Comparison of ENCODE assay signal across 8 cellular contexts in the genomic region with DNA sequence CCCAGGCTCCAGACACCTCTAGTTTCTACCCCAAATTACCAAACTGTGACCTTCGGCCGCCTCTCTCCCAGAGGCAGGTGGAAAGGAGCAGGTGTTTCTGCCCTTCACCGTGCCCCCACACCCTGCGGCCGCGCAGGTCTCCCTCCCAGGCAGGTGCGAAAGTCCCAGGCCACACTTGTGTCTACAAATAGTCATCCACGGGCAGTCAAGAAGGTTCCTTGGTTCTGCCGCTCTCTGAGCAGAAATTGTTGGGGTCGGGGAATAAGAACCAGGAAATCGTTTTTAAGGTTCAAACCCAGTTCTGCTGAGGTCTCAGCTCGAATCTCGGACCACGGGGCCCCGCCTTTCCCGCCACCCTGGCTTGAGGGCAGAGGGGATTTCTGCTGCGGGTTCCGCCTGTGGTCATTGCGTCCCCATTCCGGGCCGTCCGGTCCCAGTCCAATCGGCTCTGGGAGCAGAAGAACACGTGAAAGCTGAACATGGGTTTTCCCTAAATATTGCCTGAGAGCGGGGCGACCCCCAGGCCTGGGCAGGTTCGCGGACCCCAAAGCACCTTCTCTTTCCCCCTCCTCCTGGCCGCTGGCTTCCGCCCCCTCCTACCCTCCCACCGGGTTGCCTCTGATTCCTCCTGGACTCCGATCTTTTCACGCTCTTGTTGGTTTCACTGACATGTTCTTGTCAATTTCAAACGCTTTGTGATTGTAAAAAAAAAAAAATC. TPM values are rescaled to one million over a fixed set of nuclear protein-coding genes. Genes with fewer than 3 reads are reported as not detected.
DNase-seq lines count a peak whose midpoint lies in the region; ATAC-seq and TF ChIP-seq lines count a peak whose summit lies in the region.

No MANE protein-coding gene starts in this region.

- POLR2A ChIA-PET in WTC11 (lab: Charles Lee), result interaction anchor here (1.2 to 3.0 kb wide), 8 partner anchors 10 to 572 kb away, joined by 4 to 52 read pairs (median 6); a partner anchor contains a TSS

- H2AFZ ChIP-seq in H9 (ENCODE audit: low read length), result no peak overlapping the region
- H2AFZ ChIP-seq in neural cell (ENCODE audit: low read depth, low read length), result peak overlapping the region; percentile 45

- intact Hi-C loops in esophagus squamous epithelium (cut with DNase I), result loop anchor here (5.0 to 10.0 kb wide), 2 partner anchors 45 to 133 kb away; no protein-coding TSS in a partner anchor

- WGBS in H9 (ENCODE audit: extremely low coverage, insufficient read length, low lambda C conversion rate), result no CpG with 5 or more reads among the region's 34 CpGs
- 1 to 2% methylated on average over 10 to 28 of the region's 34 CpGs for WGBS in esophagus squamous epithelium, 2 donors

- H4K20me1 ChIP-seq in H9 (ENCODE audit: control insufficient read depth, insufficient read depth, insufficient read length) (no peaks in the 10 kb centered on the region), neural cell (ENCODE audit: insufficient read depth) (no peaks in the 10 kb centered on the region)

- H3K9me2 ChIP-seq in neural cell (ENCODE audit: insufficient read depth, low read length), result no peaks in the 10 kb centered on the region

- peak overlapping the region; percentile 87 for H3K14ac ChIP-seq in H9 (ENCODE audit: insufficient read depth, low read length)

- no peak for TF ChIP-seq EP300 in neural cell (conservative IDR thresholded peaks at IDR 0.05; ENCODE audit: poor library complexity, severe bottlenecking)

- H3K4me3 Mint-ChIP-seq in H9 (peak overlapping the region; percentile 78 to 84), WTC11 (peak overlapping the region; percentile 89)

- H3K36me3 Mint-ChIP-seq in H9 (ENCODE audit: insufficient read depth in 1 of 3, low read depth in 3 of 3) (peaks cover 0 to 8% (median 4%) of the 10 kb centered on the region in 3 experiments; a peak in 3 of 7 replicates), WTC11 (no peaks in the 10 kb centered on the region)

- no peak overlapping the region for H3T11ph ChIP-seq in H9 (ENCODE audit: low read length)

- no peak overlapping the region for H3K4ac ChIP-seq in H9 (ENCODE audit: low read depth, low read length)

- H3K4me1 ChIP-seq in H9 (ENCODE audit: insufficient read depth, low read length) (peaks cover 17% of the 10 kb centered on the region), esophagus squamous epithelium (peaks cover 17 to 62% (median 29%) of the 10 kb centered on the region in 3 donors)

- H3K23me2 ChIP-seq in H9 (ENCODE audit: insufficient read length, low read depth, low read length, poor library complexity, severe bottlenecking), result peaks cover 24% of the 10 kb centered on the region

- CTCF ChIA-PET in WTC11 (lab: Charles Lee), result interaction anchor here (0.7 to 2.3 kb wide), 7 partner anchors 50 to 352 kb away, joined by 3 to 21 read pairs (median 4); no protein-coding TSS in a partner anchor

- H3K27ac Mint-ChIP-seq in H9, result peak overlapping the region in 1 of 3 experiments; percentile 0; a peak in 3 of 7 replicates
- H3K27ac Mint-ChIP-seq in WTC11, result peak overlapping the region; percentile 38; the same call in 1 of the 2 replicates

- no peak overlapping the region for H4K91ac ChIP-seq in H9 (ENCODE audit: insufficient read length, low read depth, low read length)

- H3K79me2 ChIP-seq in H9 (ENCODE audit: insufficient read depth, low read length), result peaks cover 11% of the 10 kb centered on the region; the same call in 1 of the 2 replicates
- no peaks in the 10 kb centered on the region for H3K79me2 ChIP-seq in neural cell (replicated peaks; ENCODE audit: insufficient read depth, low read length)

- H3K18ac ChIP-seq in H9 (ENCODE audit: insufficient read length, low read depth, low read length), result peak overlapping the region; percentile 92

- no peak overlapping the region for H2AK5ac ChIP-seq in H9 (ENCODE audit: insufficient read length, low read length)

- H3K9ac ChIP-seq in H9 (ENCODE audit: extremely low read depth, insufficient read length, low read length) (peak overlapping the region; percentile 54), neural cell (ENCODE audit: low read length) (peak overlapping the region; percentile 80)

- H2BK15ac ChIP-seq in H9 (ENCODE audit: low read depth, low read length), result no peak overlapping the region

- DNase-seq in CD1c-positive myeloid dendritic cell (ENCODE audit: extremely low spot score) (peak; percentile 74), H9 (no peak), WTC11 (ENCODE audit: low spot score) (no peak), esophagus squamous epithelium (lab: John Stamatoyannopoulos, UW) (no peak), putamen (ENCODE audit: low spot score) (no peak)

- H2BK5ac ChIP-seq in H9 (ENCODE audit: insufficient read length, low read length), result no peak overlapping the region

- H3K36me3 ChIP-seq in esophagus squamous epithelium (no peaks in the 10 kb centered on the region), neural cell (ENCODE audit: insufficient read depth, low read length) (no peaks in the 10 kb centered on the region)

- peaks cover 34% of the 10 kb centered on the region for H3K27me3 ChIP-seq in H9 (ENCODE audit: insufficient read depth, low read length)
- H3K27me3 ChIP-seq in esophagus squamous epithelium, result peaks cover 0 to 74% (median 0%) of the 10 kb centered on the region in 4 donors
- H3K27me3 ChIP-seq in neural cell (ENCODE audit: insufficient read depth, low read depth, low read length), result peaks cover 78% of the 10 kb centered on the region

- H2BK120ac ChIP-seq in H9 (ENCODE audit: low read depth, low read length, poor library complexity, severe bottlenecking), result no peak overlapping the region

- H2BK20ac ChIP-seq in H9 (ENCODE audit: low read depth, low read length, poor library complexity, severe bottlenecking), result no peak overlapping the region

- H3K4me2 ChIP-seq in H9 (ENCODE audit: insufficient read depth, insufficient read length, low read length) (peak overlapping the region; percentile 93), neural cell (ENCODE audit: low read length) (peak overlapping the region; percentile 76)

- no peak overlapping the region for H3K23ac ChIP-seq in H9 (ENCODE audit: insufficient read length, low read depth, low read length)

- no peak overlapping the region for H4K5ac ChIP-seq in H9 (ENCODE audit: insufficient read length, low read depth, low read length)

- no peak overlapping the region for H3K56ac ChIP-seq in H9 (ENCODE audit: insufficient read length, low read depth, low read length)

- no peak for TF ChIP-seq POLR2A in esophagus squamous epithelium (IDR thresholded peaks at IDR 0.05)

- H3K4me1 Mint-ChIP-seq in H9 (peaks cover 54 to 57% of the 10 kb centered on the region in 2 experiments), WTC11 (peaks cover 52% of the 10 kb centered on the region)

- no peak for TF ChIP-seq RAD21 in neural cell (conservative IDR thresholded peaks at IDR 0.05)

- H3K79me1 ChIP-seq in H9 (ENCODE audit: insufficient read depth, low read depth, low read length, poor library complexity, severe bottlenecking), result no peaks in the 10 kb centered on the region

- ATAC-seq in WTC11 (no peak), HG03439 (IDR thresholded peaks at IDR 0.05; ENCODE audit: unreplicated experiment) (no peak), GM18517 (IDR thresholded peaks at IDR 0.05; ENCODE audit: unreplicated experiment) (no peak)

- peaks cover 74% of the 10 kb centered on the region for H3K27me3 Mint-ChIP-seq in H9 (ENCODE audit: low read depth)
- peaks cover 74% of the 10 kb centered on the region for H3K27me3 Mint-ChIP-seq in WTC11 (ENCODE audit: low read depth)

- H4K8ac ChIP-seq in H9 (replicated peaks; ENCODE audit: insufficient read length, low read depth, low read length), result no peak overlapping the region

- no peak overlapping the region for H2BK12ac ChIP-seq in H9 (ENCODE audit: insufficient read length, low read depth, low read length)

- H3K9me3 Mint-ChIP-seq in H9 (no peaks in the 10 kb centered on the region; a peak in 1 of 5 replicates), WTC11 (no peaks in the 10 kb centered on the region)

- H3K27ac ChIP-seq in H9 (ENCODE audit: insufficient read length, low read depth, low read length) (no peak overlapping the region), esophagus squamous epithelium (peak overlapping the region; percentile 89 to 99 (median 98)), neural cell (ENCODE audit: low read length) (peak overlapping the region; percentile 63)

- H3F3A ChIP-seq in neural cell (ENCODE audit: insufficient read depth, low read length, poor library complexity, severe bottlenecking), result peaks cover 4% of the 10 kb centered on the region

- TF ChIP-seq CTCF in H9 (conservative IDR thresholded peaks at IDR 0.05) (no peak), WTC11 (IDR thresholded peaks at IDR 0.05) (no peak), esophagus squamous epithelium (IDR thresholded peaks at IDR 0.05) (no peak), neural cell (IDR thresholded peaks at IDR 0.05; ENCODE audit: poor library complexity, severe bottlenecking) (no peak)

- H3K9me3 ChIP-seq in H9 (ENCODE audit: control insufficient read depth, low read depth, low read length), result no peaks in the 10 kb centered on the region
- H3K9me3 ChIP-seq in esophagus squamous epithelium, result no peaks in the 10 kb centered on the region
- H3K9me3 ChIP-seq in neural cell (ENCODE audit: low read length), result no peaks in the 10 kb centered on the region

- H3K4me3 ChIP-seq in esophagus squamous epithelium, result peak overlapping the region; percentile 51 to 82 (median 71)
- peak overlapping the region; percentile 88 for H3K4me3 ChIP-seq in neural cell (ENCODE audit: low read length)

TF ChIP-seq in WTC11, 78 proteins besides CTCF, POLR2A, EP300 and RAD21 (continues in another document):
- TF ChIP-seq GRHL2 (CRISPR knock-in tag; IDR thresholded peaks at IDR 0.05; ENCODE audit: insufficient replicate concordance, severe bottlenecking) (no peak), NFE2L1 (CRISPR knock-in tag; IDR thresholded peaks at IDR 0.05) (no peak), SP1 (CRISPR knock-in tag; conservative IDR thresholded peaks at IDR 0.05) (no peak), ELF4 (CRISPR knock-in tag; IDR thresholded peaks at IDR 0.05; ENCODE audit: low read depth) (no peak), RELA (CRISPR knock-in tag; IDR thresholded peaks at IDR 0.05; ENCODE audit: borderline replicate concordance) (no peak)

TF ChIP-seq in neural cell, 6 proteins besides CTCF, POLR2A, EP300 and RAD21 (continues in another document):
- no peak for TF ChIP-seq EZH2 (IDR thresholded peaks at IDR 0.05; ENCODE audit: borderline replicate concordance, insufficient read depth, low read length, poor library complexity, severe bottlenecking)
- no peak for TF ChIP-seq TAF1 (IDR thresholded peaks at IDR 0.05; ENCODE audit: low read depth)
- TF ChIP-seq SMC3 (conservative IDR thresholded peaks at IDR 0.05; ENCODE audit: poor library complexity), result no peak
- no peak for TF ChIP-seq POLR2AphosphoS5 (IDR thresholded peaks at IDR 0.05)

RNA-seq across cellular contexts. Expression of a gene that starts 1.2 kb away (rescaled TPM):
- total RNA-seq in H9 (2021), result 11.3 and 14.7 TPM in 2 replicates
- 12.5 to 19.4 TPM (median 14.6 TPM) in 3 replicates for total RNA-seq in WTC11 (2021)
- total RNA-seq in esophagus squamous epithelium, result 1 to 10 TPM; 2.1 to 6.5 (median 3.0) TPM
- 3.4 and 7.2 TPM in 2 replicates for polyA plus RNA-seq in neural cell
- 2.2 and 3.4 TPM in 2 replicates for polyA minus RNA-seq in neural cell
